Comparison of ENCODE assay signal across 9 cellular contexts in genomic region chr9:35750256-35750531, GRCh38. TPM values are rescaled to one million over a fixed set of nuclear protein-coding genes. Genes with fewer than 3 reads are reported as not detected.
DNase-seq lines count a peak whose midpoint lies in the region; ATAC-seq and TF ChIP-seq lines count a peak whose summit lies in the region.
"Had no signal": no experiment of that assay in that cellular context is flagged by ENCODE, and none has a peak within 500 bp of the region (broad histone marks: within the 10 kb centered on the region; RNA-seq: fewer than 3 reads in every experiment).

No MANE protein-coding gene starts in this region.

- TF ChIP-seq EP300 in sigmoid colon (IDR thresholded peaks at IDR 0.05), result no peak

- H3K27ac ChIP-seq in VCaP, result peak overlapping the region; percentile 96
- peak overlapping the region; percentile 90 to 97 (median 92) for H3K27ac ChIP-seq in sigmoid colon

- H3K9me3 ChIP-seq in sigmoid colon, result no peaks in the 10 kb centered on the region

- DNase-seq in fibroblast of pulmonary artery (ENCODE audit: low read depth) (no peak), sigmoid colon (no peak), SW480 (ENCODE audit: low spot score) (no peak), SHP77 (lab: John Stamatoyannopoulos, UW) (no peak)
- DNase-seq: NCI-H2081 treated with DMSO at 0.1 percent for 48 hours had no signal

- no peak for TF ChIP-seq CTCF in VCaP (conservative IDR thresholded peaks at IDR 0.05)
- TF ChIP-seq CTCF in fibroblast of pulmonary artery (IDR thresholded peaks at IDR 0.05; ENCODE audit: low read length, missing control alignments), result no peak
- no peak for TF ChIP-seq CTCF in sigmoid colon (IDR thresholded peaks at IDR 0.05)

- no peaks in the 10 kb centered on the region for H3K27me3 ChIP-seq in sigmoid colon

- H3K4me3 ChIP-seq in GM08714 (ENCODE audit: low read length), result peak overlapping the region; percentile 80; the same call in 1 of the 2 replicates
- peak overlapping the region; percentile 94 for H3K4me3 ChIP-seq in fibroblast of pulmonary artery (replicated peaks; ENCODE audit: low read depth, low read length)
- H3K4me3 ChIP-seq in sigmoid colon, result peak overlapping the region in 2 of 4 donors; percentile 87 to 88

- WGBS in sigmoid colon, 2 donors, result 55 to 62% methylated on average over 4 of the region's 4 CpGs

- H3K36me3 ChIP-seq in sigmoid colon, result peaks cover 13 to 47% (median 34%) of the 10 kb centered on the region in 4 donors

- H3K4me1 ChIP-seq in sigmoid colon, result peaks cover 0 to 46% (median 44%) of the 10 kb centered on the region in 4 donors

- TF ChIP-seq POLR2A in sigmoid colon (IDR thresholded peaks at IDR 0.05), result no peak

- ATAC-seq in GM21529 (IDR thresholded peaks at IDR 0.05; ENCODE audit: unreplicated experiment) (no peak), GM18498 (IDR thresholded peaks at IDR 0.05; ENCODE audit: unreplicated experiment) (no peak)

- intact Hi-C loops in sigmoid colon (cut with DNase I), result no loop called here

RNA-seq across cellular contexts. Expression of gene RGP1, which starts 1.1 kb away (rescaled TPM):
- 10 to 100 TPM; 13.3 to 23.5 (median 13.5) TPM for total RNA-seq in sigmoid colon
- polyA plus RNA-seq in sigmoid colon, result 10 to 100 TPM; 10.2 to 37.2 (median 21.3) TPM

RNA-seq across cellular contexts. Expression of gene GBA2, which starts 1.2 kb away (rescaled TPM):
- total RNA-seq in sigmoid colon, result 10 to 100 TPM; 45.9 to 91.7 (median 64.8) TPM
- polyA plus RNA-seq in sigmoid colon, result 10 to 100 TPM; 34.8 to 88.5 (median 58.5) TPM

RNA-seq across cellular contexts. Expression of gene MSMP, which starts 3.9 kb away (rescaled TPM):
- not detected for total RNA-seq in sigmoid colon
- under 1 TPM in 1 of 3 donors, not detected in 2; 0.57 TPM for polyA plus RNA-seq in sigmoid colon

RNA-seq across cellular contexts. Expression of gene CREB3, which starts 17.7 kb away (rescaled TPM):
- total RNA-seq in sigmoid colon, result 10 to 100 TPM; 65.9 to 82.7 (median 75.4) TPM
- polyA plus RNA-seq in sigmoid colon, result 10 to 100 TPM; 31.0 to 39.0 (median 35.3) TPM

RNA-seq across cellular contexts. Expression of gene TLN1, which starts 18.2 kb away (rescaled TPM):
- 100 to 1,000 TPM; 354 to 609 (median 525) TPM for total RNA-seq in sigmoid colon
- 100 to 1,000 TPM in 1 of 3 donors, 10 to 100 TPM in 2; 45.0 to 143 (median 57.6) TPM for polyA plus RNA-seq in sigmoid colon
